ENCODE assay signal across 16 cellular contexts in genomic region chr10:5604946-5605345, GRCh38.
DNase-seq lines count a peak whose midpoint lies in the region; FAIRE-seq and TF ChIP-seq lines count a peak whose summit lies in the region.
"Had no signal": no experiment of that assay in that cellular context is flagged by ENCODE, and none has a peak within 500 bp of the region (broad histone marks: within the 10 kb centered on the region; RNA-seq: fewer than 3 reads in every experiment).

No MANE protein-coding gene starts in this region.

- no peaks in the 10 kb centered on the region for H3K36me3 ChIP-seq in A673 (ENCODE audit: insufficient read depth, low read length, poor library complexity, severe bottlenecking)
- no peaks in the 10 kb centered on the region for H3K36me3 ChIP-seq in Loucy (ENCODE audit: insufficient read depth, low read length)
- H3K36me3 ChIP-seq in kidney (ENCODE audit: control insufficient read depth in 1 of 2, insufficient read depth in 2 of 2, low read length in 2 of 2): no peaks in the 10 kb centered on the region
- H3K36me3 ChIP-seq: HAP-1 had no signal

- CTCF ChIA-PET in A673 (lab: Charles Lee): interaction anchor here (0.7 kb wide), 1 partner anchor 1022 kb away, joined by 3 read pairs; no protein-coding TSS in a partner anchor

- peaks cover 13% of the 10 kb centered on the region; the same call in 1 of the 2 replicates for H3K79me2 ChIP-seq in Loucy (ENCODE audit: insufficient read depth, low read length)

- H3K4me2 ChIP-seq in Loucy (ENCODE audit: low read depth, low read length, poor library complexity, severe bottlenecking): no peak overlapping the region

- no peaks in the 10 kb centered on the region for H3K4me1 ChIP-seq in A673 (ENCODE audit: insufficient read depth, low read length, poor library complexity, severe bottlenecking)
- H3K4me1 ChIP-seq in Loucy (ENCODE audit: insufficient read depth, low read length, poor library complexity, severe bottlenecking): peaks cover 32% of the 10 kb centered on the region
- H3K4me1 ChIP-seq in kidney (ENCODE audit: control insufficient read depth in 1 of 2, insufficient read depth in 1 of 2, low read depth in 1 of 2, low read length in 2 of 2): peaks cover 0 to 4% of the 10 kb centered on the region in 2 donors
- H3K4me1 ChIP-seq: HAP-1 had no signal

- no peaks in the 10 kb centered on the region for H3K9me3 ChIP-seq in A673 (ENCODE audit: low read depth, low read length, poor library complexity, severe bottlenecking)
- no peaks in the 10 kb centered on the region for H3K9me3 ChIP-seq in Loucy (ENCODE audit: insufficient read depth, low read depth, low read length)
- no peaks in the 10 kb centered on the region for H3K9me3 ChIP-seq in kidney (ENCODE audit: control insufficient read depth in 1 of 2, low read length in 2 of 2)
- H3K9me3 ChIP-seq: HAP-1 had no signal

- TF ChIP-seq CTCF in A673 (conservative IDR thresholded peaks at IDR 0.05; ENCODE audit: low read depth, low read length) (no peak), Loucy (conservative IDR thresholded peaks at IDR 0.05; ENCODE audit: low read length) (no peak), kidney (IDR thresholded peaks at IDR 0.05; ENCODE audit: borderline replicate concordance, extremely low read depth, insufficient read depth) (no peak), GM13976 (IDR thresholded peaks at IDR 0.05; ENCODE audit: borderline replicate concordance, control extremely low read depth, extremely low read depth, insufficient read depth, missing control alignments) (no peak)

- H3K27ac ChIP-seq in A673 (ENCODE audit: low read depth, low read length, poor library complexity, severe bottlenecking) (no peak overlapping the region), kidney (ENCODE audit: low read depth in 2 of 2, low read length in 2 of 2) (no peak overlapping the region)

- H2AFZ ChIP-seq in Loucy (ENCODE audit: low read length): no peak overlapping the region

- peaks cover 4% of the 10 kb centered on the region for H3F3A ChIP-seq in Loucy (ENCODE audit: low read depth)

- POLR2A ChIA-PET in A673 (lab: Charles Lee; ENCODE audit: low non-redundant PET): no interaction called here

- H4K20me1 ChIP-seq in Loucy (ENCODE audit: insufficient read depth, low read length, poor library complexity, severe bottlenecking): no peaks in the 10 kb centered on the region

- FAIRE-seq in kidney (lab: Jason Lieb, UNC): no peak
- FAIRE-seq: G401.6, GM12891, H1, HTR-8/SVneo had no signal

- peak overlapping the region; percentile 31 for H3K9ac ChIP-seq in Loucy (ENCODE audit: low read depth, low read length, poor library complexity, severe bottlenecking)
- no peak overlapping the region for H3K9ac ChIP-seq in kidney (ENCODE audit: low read length in 2 of 2)

- H3K4me3 ChIP-seq in A673 (ENCODE audit: low read depth, low read length, poor library complexity, severe bottlenecking) (no peak overlapping the region), Loucy (ENCODE audit: low read length, poor library complexity, severe bottlenecking) (no peak overlapping the region), kidney (ENCODE audit: low read length in 2 of 2) (no peak overlapping the region)
- H3K4me3 ChIP-seq: HAP-1 had no signal

- intact Hi-C loops in A673 (cut with micrococcal nuclease; ENCODE audit: unreplicated experiment): loop anchor here (10.0 kb wide), 1 partner anchor 560 kb away; no protein-coding TSS in a partner anchor
- intact Hi-C loops in kidney (cut with DNase I): no loop called here
- intact Hi-C loops in posterior vena cava (cut with DNase I): no loop called here

- no TSS peak for BruUV-seq in A673 (replicated peaks; lab: Mats Ljungman, UMichigan)

- H3K9me2 ChIP-seq in Loucy (replicated peaks; ENCODE audit: low read depth, low read length): no peaks in the 10 kb centered on the region

- in situ Hi-C loops in GM13976 (cut with MboI; ENCODE audit: low sequenced_read_pairs, unreplicated experiment): loop anchor here (25.0 kb wide), 1 partner anchor 768 kb away; the partner anchor contains the start of gene AKR1E2

- H3K27me3 ChIP-seq in A673 (replicated peaks; ENCODE audit: insufficient read depth, low read depth, low read length, poor library complexity): no peaks in the 10 kb centered on the region
- no peaks in the 10 kb centered on the region for H3K27me3 ChIP-seq in Loucy (ENCODE audit: insufficient read depth, low read length, poor library complexity, severe bottlenecking)

- DNase-seq in A673 (ENCODE audit: low spot score): peak; percentile 39
- peak; percentile 25 for DNase-seq in kidney
- peak; percentile 76 for DNase-seq in posterior vena cava (ENCODE audit: low spot score)
- DNase-seq in NCI-H82 (lab: John Stamatoyannopoulos, UW): no peak
- DNase-seq in GM13976 (ENCODE audit: low spot score): no peak
- DNase-seq in superior temporal gyrus (ENCODE audit: extremely low spot score): no peak
- DNase-seq: C1 segment of cervical spinal cord; CD4-positive, alpha-beta T cell; DMS79 treated with DMSO at 0.1 percent for 48 hours; EL had no signal

Comparison
In these comparisons a context has a peak if more than half of its experiments do, and no peak if none do; other contexts are left out.
1. DNase-seq: peak in A673 (single experiment), kidney (single experiment) and posterior vena cava (single experiment); none in NCI-H82 (single experiment), GM13976 (single experiment) and superior temporal gyrus (single experiment).